8 cellular contexts compared by ENCODE assay signal in the genomic region with DNA sequence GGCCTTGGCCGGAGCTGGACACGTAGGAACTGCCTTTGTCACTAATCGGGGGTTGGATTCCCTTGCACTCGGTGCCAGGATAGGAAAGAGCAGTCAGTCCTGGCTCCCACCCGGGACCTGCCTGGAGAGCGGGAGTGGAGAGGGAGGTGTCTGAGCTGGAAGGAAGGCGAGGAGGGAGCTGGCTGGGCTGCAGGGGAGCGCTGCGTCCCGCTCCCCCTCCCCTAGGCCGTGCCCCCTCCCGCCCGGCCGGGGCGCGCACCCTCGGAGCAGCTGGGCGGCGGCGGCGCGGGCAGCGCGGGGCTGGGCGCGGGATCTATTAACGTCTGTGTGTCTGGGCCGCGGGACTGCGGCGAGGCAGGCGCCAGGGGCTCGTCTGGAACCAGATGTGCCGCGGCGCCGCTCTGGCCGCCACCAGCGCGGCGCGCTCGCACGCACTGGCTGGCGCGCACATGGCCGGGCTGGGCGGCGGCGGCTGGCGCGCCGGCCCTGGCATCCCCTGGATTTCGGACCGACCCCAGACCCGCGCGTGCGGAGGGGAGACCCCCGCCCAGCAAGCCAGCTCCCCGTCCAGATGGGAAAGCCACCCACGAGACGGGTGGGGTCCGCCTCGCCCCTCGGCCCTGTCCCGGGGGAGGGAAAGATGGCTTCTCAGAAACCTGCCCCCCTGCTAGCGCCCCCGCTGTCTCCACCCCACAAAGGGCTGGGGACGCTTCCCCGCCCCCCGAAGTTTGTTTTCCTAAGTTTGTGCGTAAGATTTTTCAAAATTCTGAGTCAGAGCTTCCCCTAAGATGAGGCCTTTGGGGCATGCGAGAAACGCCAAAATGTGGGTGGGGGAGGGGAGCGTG. TPM values are rescaled to one million over a fixed set of nuclear protein-coding genes. Genes with fewer than 3 reads are reported as not detected.
A peak's percentile ranks its signal among the peaks of the same experiment; 100 is the strongest.
DNase-seq lines count a peak whose midpoint lies in the region; TF ChIP-seq lines count a peak whose summit lies in the region.

No MANE protein-coding gene starts in this region.

- peak overlapping the region; percentile 21 for H3K27ac ChIP-seq in RWPE1

- no peaks in the 10 kb centered on the region for H3K9me3 ChIP-seq in ES-I3 (ENCODE audit: control insufficient read depth, insufficient read depth, low read length)

- DNase-seq in RWPE1 (ENCODE audit: low spot score) (peak; percentile 70), MCF 10A (ENCODE audit: unreplicated experiment) (peak; percentile 55), left kidney (ENCODE audit: low read depth, low spot score) (peak; percentile 75), immature natural killer cell (no peak), RPMI8226 (no peak), NCI-H1436 treated with DMSO at 0.1 percent for 48 hours (lab: John Stamatoyannopoulos, UW) (no peak)
- peak; percentile 3 for DNase-seq in stimulated activated CD8-positive, alpha-beta memory T cell treated with anti-CD3 and anti-CD28 coated beads, Interleukin-15, amount 100 ng/mL, for 1 hour (ENCODE audit: low read depth)

- CTCF ChIA-PET in RWPE1 (lab: Yijun Ruan, JAX) = interaction anchor here (0.6 to 1.7 kb wide), 5 partner anchors 29 to 106 kb away, joined by 4 to 10 read pairs (median 6); no protein-coding TSS in a partner anchor
- CTCF ChIA-PET in MCF 10A (lab: Yijun Ruan, JAX) = interaction anchor here (0.6 kb wide), 1 partner anchor 29 kb away, joined by 4 read pairs; no protein-coding TSS in a partner anchor

- H3K9ac ChIP-seq in ES-I3 (ENCODE audit: low read depth, low read length) = peak overlapping the region; percentile 91

- no peak for TF ChIP-seq CTCF in RWPE1 (conservative IDR thresholded peaks at IDR 0.05; ENCODE audit: low read depth)
- TF ChIP-seq CTCF in MCF 10A (IDR thresholded peaks at IDR 0.05; ENCODE audit: unreplicated experiment) = no peak

- H3K36me3 ChIP-seq in ES-I3 (ENCODE audit: insufficient read depth, low read length) = no peaks in the 10 kb centered on the region

- intact Hi-C loops in MCF 10A (cut with micrococcal nuclease) = no loop called here

- H3K4me3 Mint-ChIP-seq in MCF 10A (ENCODE audit: unreplicated experiment) = peak overlapping the region; percentile 61
- no peak overlapping the region for H3K4me3 Mint-ChIP-seq in immature natural killer cell

- H3K27me3 Mint-ChIP-seq in MCF 10A (ENCODE audit: insufficient read depth, unreplicated experiment) (peaks cover 25% of the 10 kb centered on the region), immature natural killer cell (ENCODE audit: low read depth in 3 of 3) (peaks cover 4 to 10% (median 7%) of the 10 kb centered on the region in 3 donors)

- no peak overlapping the region for H3K27ac Mint-ChIP-seq in MCF 10A (ENCODE audit: low read depth, unreplicated experiment)
- H3K27ac Mint-ChIP-seq in immature natural killer cell = no peak overlapping the region

- H3K9me3 Mint-ChIP-seq in MCF 10A (ENCODE audit: unreplicated experiment) (no peaks in the 10 kb centered on the region), immature natural killer cell (no peaks in the 10 kb centered on the region)

- no peaks in the 10 kb centered on the region; the same call in 1 of the 2 replicates for H3K4me1 ChIP-seq in ES-I3 (ENCODE audit: insufficient read depth, low read length)

- BruUV-seq in MCF 10A (replicated peaks; lab: Mats Ljungman, UMichigan) = no TSS peak

- H3K36me3 Mint-ChIP-seq in MCF 10A (ENCODE audit: insufficient read depth, unreplicated experiment) = no peaks in the 10 kb centered on the region
- H3K36me3 Mint-ChIP-seq in immature natural killer cell = no peaks in the 10 kb centered on the region

- POLR2A ChIA-PET in RWPE1 (lab: Yijun Ruan, JAX; ENCODE audit: low non-redundant PET) = no interaction called here
- POLR2A ChIA-PET in MCF 10A (lab: Yijun Ruan, JAX) = no interaction called here

- H3K4me1 Mint-ChIP-seq in MCF 10A (ENCODE audit: insufficient read depth, unreplicated experiment) = no peaks in the 10 kb centered on the region
- H3K4me1 Mint-ChIP-seq in immature natural killer cell = no peaks in the 10 kb centered on the region

RNA-seq across cellular contexts. Expression of a gene that starts 31.9 kb away (rescaled TPM):
- not detected in 2 replicates for total RNA-seq in MCF 10A (2022)
- under 1 TPM in 1 of 3 donors, not detected in 2; 0.18 TPM for polyA plus RNA-seq in immature natural killer cell

RNA-seq across cellular contexts. Expression of a gene that starts 55.4 kb away (rescaled TPM):
- 14.4 TPM in 2 replicates for total RNA-seq in MCF 10A (2022)
- 10 to 100 TPM; 13.9 to 26.6 (median 19.9) TPM for polyA plus RNA-seq in immature natural killer cell

RNA-seq across cellular contexts. Expression of a gene that starts 55.5 kb away (rescaled TPM):
- total RNA-seq in MCF 10A (2022) = 74.0 and 96.6 TPM in 2 replicates
- not detected for polyA plus RNA-seq in immature natural killer cell

Comparison
In these comparisons a context has a peak if more than half of its experiments do, and no peak if none do; other contexts are left out.
1. DNase-seq: peak in RWPE1 (single experiment), MCF 10A (single experiment), left kidney (single experiment) and stimulated activated CD8-positive, alpha-beta memory T cell treated with anti-CD3 and anti-CD28 coated beads, Interleukin-15, amount 100 ng/mL, for 1 hour (single experiment); none in immature natural killer cell (0 of 3), RPMI8226 (single experiment) and NCI-H1436 treated with DMSO at 0.1 percent for 48 hours (single experiment).